Comparison of ENCODE assay signal across 8 cellular contexts in genomic region chr5:168269950-168270349, GRCh38. TPM values are rescaled to one million over a fixed set of nuclear protein-coding genes. Genes with fewer than 3 reads are reported as not detected.
DNase-seq lines count a peak whose midpoint lies in the region; ATAC-seq, FAIRE-seq and TF ChIP-seq lines count a peak whose summit lies in the region.

No MANE protein-coding gene starts in this region.

- H2BK5ac ChIP-seq in H1 (ENCODE audit: low read depth, low read length), result no peak overlapping the region
- peak overlapping the region; percentile 29 for H2BK5ac ChIP-seq in trophoblast cell (ENCODE audit: low read depth, low read length, poor library complexity)

- H4K12ac ChIP-seq in trophoblast cell (ENCODE audit: low read depth, low read length), result no peak overlapping the region

- H3K27ac ChIP-seq in H1 (ENCODE audit: low read depth, low read length) (no peak overlapping the region), trophoblast cell (ENCODE audit: low read depth, low read length) (peak overlapping the region; percentile 59)

- H4K5ac ChIP-seq in H1 (ENCODE audit: insufficient read length, low read depth, low read length), result no peak overlapping the region

- peak; percentile 62 for DNase-seq in NCI-H2171 (lab: John Stamatoyannopoulos, UW)
- no peak for DNase-seq in H1 (ENCODE audit: low read depth in 1 of 2, low spot score in 2 of 2)
- peak; percentile 12 to 30 for DNase-seq in trophoblast cell
- no peak for DNase-seq in activated naive CD8-positive, alpha-beta T cell treated with anti-CD3 and anti-CD28 coated beads, Interleukin-2, amount 50 U/mL, for 24 hours
- no peak for DNase-seq in HPDE6-E6E7 (ENCODE audit: extremely low spot score)
- DNase-seq in HuH-7 (ENCODE audit: low spot score), result no peak

- no peak overlapping the region for H2AK5ac ChIP-seq in H1 (ENCODE audit: low read depth, low read length)
- no peak overlapping the region for H2AK5ac ChIP-seq in trophoblast cell (ENCODE audit: low read length)

- no peak overlapping the region for H3K9ac ChIP-seq in H1 (replicated peaks in 1 of 4; ENCODE audit: extremely low read depth in 1 of 4, low read depth in 3 of 4, low read length in 3 of 4)
- H3K9ac ChIP-seq in trophoblast cell (ENCODE audit: low read length), result no peak overlapping the region

- TF ChIP-seq RAD21 in H1 (IDR thresholded peaks at IDR 0.05 in 1 of 2, conservative IDR thresholded peaks at IDR 0.05 in 1 of 2; ENCODE audit: low read depth in 2 of 2, low read length in 2 of 2), result no peak; a peak in 1 of 4 replicates

- no peak overlapping the region for H3K27ac Mint-ChIP-seq in activated naive CD8-positive, alpha-beta T cell treated with anti-CD3 and anti-CD28 coated beads, Interleukin-2, amount 50 U/mL, for 24 hours

- H4K91ac ChIP-seq in H1 (replicated peaks; ENCODE audit: insufficient read length, low read length), result no peak overlapping the region
- H4K91ac ChIP-seq in trophoblast cell (ENCODE audit: low read depth, low read length), result peak overlapping the region; percentile 59

- 59% methylated on average over 2 of the region's 2 CpGs; no CpG with 5 or more reads in 1 of the 2 experiments for WGBS in H1 (ENCODE audit: extremely low coverage in 1 of 2, insufficient coverage in 1 of 2, insufficient read length in 1 of 2, insufficient replicate concordance in 2 of 2, low coverage in 1 of 2, low lambda C conversion rate in 2 of 2, missing lambda C conversion rate in 1 of 2), 2 experiments
- WGBS in trophoblast cell (ENCODE audit: extremely low coverage, insufficient coverage, insufficient read length), result no CpG with 5 or more reads among the region's 2 CpGs

- peak overlapping the region; percentile 22; the same call in 1 of the 2 replicates for H2AFZ ChIP-seq in H1 (ENCODE audit: low read length)
- no peak overlapping the region for H2AFZ ChIP-seq in trophoblast cell (ENCODE audit: insufficient read depth, low read length, poor library complexity)

- H4K20me1 ChIP-seq in H1 (replicated peaks in 1 of 2; ENCODE audit: control insufficient read depth in 1 of 2, insufficient read depth in 2 of 2, low read length in 2 of 2), result no peaks in the 10 kb centered on the region

- H3K23me2 ChIP-seq in H1 (ENCODE audit: low read depth, low read length), result no peaks in the 10 kb centered on the region; the same call in 1 of the 2 replicates

- H4K8ac ChIP-seq in H1 (ENCODE audit: extremely low read depth, insufficient read depth, low read length), result no peak overlapping the region
- H4K8ac ChIP-seq in trophoblast cell (ENCODE audit: low read depth, low read length), result peak overlapping the region; percentile 77

- POLR2A ChIA-PET in H1 (lab: Charles Lee; ENCODE audit: partially characterized antibody), result interaction anchor here (1.7 kb wide), 1 partner anchor 217 kb away, joined by 5 read pairs; the partner anchor contains the start of gene RARS1

- H3K36me3 Mint-ChIP-seq in activated naive CD8-positive, alpha-beta T cell treated with anti-CD3 and anti-CD28 coated beads, Interleukin-2, amount 50 U/mL, for 24 hours (ENCODE audit: low read depth), result no peaks in the 10 kb centered on the region

- peaks cover 7% of the 10 kb centered on the region for H3K4me1 Mint-ChIP-seq in activated naive CD8-positive, alpha-beta T cell treated with anti-CD3 and anti-CD28 coated beads, Interleukin-2, amount 50 U/mL, for 24 hours

- H3K79me2 ChIP-seq in H1 (ENCODE audit: control insufficient read depth in 1 of 2, insufficient read depth in 2 of 2, low read length in 2 of 2) (no peaks in the 10 kb centered on the region), trophoblast cell (ENCODE audit: control insufficient read depth, insufficient read depth, low read length, poor library complexity) (no peaks in the 10 kb centered on the region)

- H2BK120ac ChIP-seq in H1 (replicated peaks; ENCODE audit: low read depth, low read length) (no peak overlapping the region), trophoblast cell (ENCODE audit: insufficient read depth, low read length, poor library complexity) (no peak overlapping the region)

- FAIRE-seq in H1 (lab: Jason Lieb, UNC), result peak; percentile 36

- H2BK20ac ChIP-seq in H1 (ENCODE audit: low read length), result no peak overlapping the region

- H2BK15ac ChIP-seq in H1 (ENCODE audit: low read length), result no peak overlapping the region

- TF ChIP-seq POLR2A in H1 (IDR thresholded peaks at IDR 0.05; ENCODE audit: control extremely low read depth in 1 of 2, low read depth in 2 of 2, low read length in 2 of 2), result no peak

- H3K79me1 ChIP-seq in H1 (ENCODE audit: low read depth, low read length) (no peaks in the 10 kb centered on the region), trophoblast cell (ENCODE audit: low read length) (peaks cover 7% of the 10 kb centered on the region)

- ATAC-seq in GM19438 (IDR thresholded peaks at IDR 0.05; ENCODE audit: low read depth, unreplicated experiment), result peak; percentile 50
- ATAC-seq in activated naive CD8-positive, alpha-beta T cell treated with anti-CD3 and anti-CD28 coated beads, Interleukin-2, amount 50 U/mL, for 24 hours, result no peak
- no peak for ATAC-seq in GM18517 (IDR thresholded peaks at IDR 0.05; ENCODE audit: unreplicated experiment)

- no peaks in the 10 kb centered on the region for H3K36me3 ChIP-seq in H1 (ENCODE audit: control insufficient read depth in 2 of 4, insufficient read depth in 4 of 4, low read length in 3 of 4)
- H3K36me3 ChIP-seq in trophoblast cell (ENCODE audit: control insufficient read depth in 1 of 2, insufficient read depth in 2 of 2, low read length in 2 of 2), result no peaks in the 10 kb centered on the region

- no peaks in the 10 kb centered on the region for H3K9me3 ChIP-seq in H1 (ENCODE audit: insufficient read depth in 2 of 2, low read depth in 1 of 2, low read length in 1 of 2)
- no peaks in the 10 kb centered on the region for H3K9me3 ChIP-seq in trophoblast cell (ENCODE audit: insufficient read depth, low read depth, low read length)

- TF ChIP-seq CTCF in H1 (IDR thresholded peaks at IDR 0.05; ENCODE audit: control extremely low read depth in 1 of 3, insufficient read depth in 1 of 3, low read depth in 1 of 3, low read length in 3 of 3), result no peak

- no peak overlapping the region for H3K4me3 ChIP-seq in H1 (ENCODE audit: extremely low read depth in 1 of 4, insufficient read depth in 2 of 4, low read depth in 3 of 4, low read length in 4 of 4)
- H3K4me3 ChIP-seq in trophoblast cell (ENCODE audit: low read depth, low read length), result no peak overlapping the region

- H3K14ac ChIP-seq in H1 (ENCODE audit: insufficient read length) (no peak overlapping the region), trophoblast cell (ENCODE audit: low read length) (no peak overlapping the region)

- H3K18ac ChIP-seq in H1 (ENCODE audit: extremely low read depth, low read length), result no peak overlapping the region
- peak overlapping the region; percentile 9 for H3K18ac ChIP-seq in trophoblast cell (ENCODE audit: low read length)

- no peak overlapping the region for H2BK12ac ChIP-seq in H1 (ENCODE audit: low read depth, low read length)
- H2BK12ac ChIP-seq in trophoblast cell (ENCODE audit: low read length), result peak overlapping the region; percentile 42

- CTCF ChIA-PET in H1 (lab: Charles Lee; ENCODE audit: partially characterized antibody), result interaction anchor here (0.7 to 3.4 kb wide), 39 partner anchors 10 to 262 kb away, joined by 3 to 38 read pairs (median 5); partner anchors contain the start of genes RARS1 and WWC1

- no peak overlapping the region for H3K56ac ChIP-seq in H1 (replicated peaks; ENCODE audit: insufficient read length, low read depth, low read length)

- H3K4me1 ChIP-seq in H1 (replicated peaks in 1 of 4; ENCODE audit: control insufficient read depth in 3 of 4, insufficient read depth in 4 of 4, low read length in 3 of 4) (peaks cover 0 to 9% (median under 1%) of the 10 kb centered on the region in 4 experiments; a peak in 3 of 7 replicates), trophoblast cell (ENCODE audit: control insufficient read depth in 1 of 2, insufficient read depth in 2 of 2, low read length in 2 of 2) (peaks cover 10 to 13% of the 10 kb centered on the region in 2 experiments)

- no peaks in the 10 kb centered on the region for H3K9me3 Mint-ChIP-seq in activated naive CD8-positive, alpha-beta T cell treated with anti-CD3 and anti-CD28 coated beads, Interleukin-2, amount 50 U/mL, for 24 hours

- no peak overlapping the region for H3K4me3 Mint-ChIP-seq in activated naive CD8-positive, alpha-beta T cell treated with anti-CD3 and anti-CD28 coated beads, Interleukin-2, amount 50 U/mL, for 24 hours

- no peak for TF ChIP-seq EP300 in H1 (IDR thresholded peaks at IDR 0.05; ENCODE audit: borderline replicate concordance in 1 of 2, low read depth in 2 of 2, low read length in 2 of 2)

- H3K23ac ChIP-seq in H1 (ENCODE audit: insufficient read length), result no peak overlapping the region
- no peak overlapping the region for H3K23ac ChIP-seq in trophoblast cell (ENCODE audit: low read length)

- H3K27me3 ChIP-seq in H1 (replicated peaks in 1 of 4; ENCODE audit: control insufficient read depth in 3 of 4, extremely low read depth in 1 of 4, insufficient read depth in 3 of 4, low read length in 3 of 4), result no peaks in the 10 kb centered on the region; a peak in 1 of 7 replicates
- no peaks in the 10 kb centered on the region for H3K27me3 ChIP-seq in trophoblast cell (ENCODE audit: insufficient read depth, low read length)

- H3K4ac ChIP-seq in H1 (replicated peaks; ENCODE audit: insufficient read length, low read depth, low read length), result no peak overlapping the region
- no peak overlapping the region for H3K4ac ChIP-seq in trophoblast cell (ENCODE audit: low read depth, low read length)

- peaks cover 23% of the 10 kb centered on the region for H3K27me3 Mint-ChIP-seq in activated naive CD8-positive, alpha-beta T cell treated with anti-CD3 and anti-CD28 coated beads, Interleukin-2, amount 50 U/mL, for 24 hours

- H3K4me2 ChIP-seq in H1 (ENCODE audit: insufficient read depth in 1 of 2, low read depth in 2 of 2, low read length in 2 of 2) (no peak overlapping the region), trophoblast cell (ENCODE audit: low read length) (no peak overlapping the region)

TF ChIP-seq in H1, 55 proteins besides CTCF, POLR2A, EP300 and RAD21 (continues in another document):
- TF ChIP-seq SIN3A (conservative IDR thresholded peaks at IDR 0.05 in 1 of 2, IDR thresholded peaks at IDR 0.05 in 1 of 2; ENCODE audit: low read depth in 1 of 2, low read length in 2 of 2) (no peak), SIRT6 (IDR thresholded peaks at IDR 0.05; ENCODE audit: low read length) (no peak), YY1 (IDR thresholded peaks at IDR 0.05; ENCODE audit: low read depth, low read length) (no peak), GTF2F1 (IDR thresholded peaks at IDR 0.05; ENCODE audit: borderline replicate concordance, low read depth, low read length) (no peak)

RNA-seq across cellular contexts. Expression of gene WWC1, which starts 21.5 kb away (rescaled TPM):
- 41.1 and 42.7 TPM in 2 replicates for total RNA-seq in H1 (2021; fragmentation: NEBNext Ultra II Directional; extraction: Animal tissue kit (Norgen Biotek cat#: 25700))
- 16.4 and 19.5 TPM in 2 replicates for polyA plus RNA-seq in H1 (2011; rRNA removed)
- polyA plus RNA-seq in H1 (2011; cell fraction: cytosol; rRNA removed), result 25.6 TPM
- 23.1 TPM for polyA plus RNA-seq in H1 (2011; cell fraction: nucleus; rRNA removed)
- 33.1 to 40.9 TPM (median 34.7 TPM) in 4 replicates for polyA plus RNA-seq in H1 (2012, experiment 1 of 2)
- polyA plus RNA-seq in H1 (2012, experiment 2 of 2), result 18.3 TPM
- polyA plus RNA-seq in H1 (2013, experiment 1 of 2), result 18.6 TPM
- polyA plus RNA-seq in H1 (2013, experiment 2 of 2), result 18.5 TPM
- 39.0 and 39.2 TPM in 2 replicates for polyA minus RNA-seq in H1 (2011; rRNA and poly(A)+ RNA removed)
- polyA minus RNA-seq in H1 (2011; cell fraction: cytosol; rRNA and poly(A)+ RNA removed), result 24.8 TPM
- polyA minus RNA-seq in H1 (2011; cell fraction: nucleus; rRNA and poly(A)+ RNA removed), result 24.5 TPM
- 48.1 and 48.6 TPM in 2 replicates for polyA plus RNA-seq in trophoblast cell (2013)

Comparison
In these comparisons a context has a peak if more than half of its experiments do, and no peak if none do; other contexts are left out.
1. DNase-seq: peak in NCI-H2171 (single experiment) and trophoblast cell (2 of 2); none in H1 (0 of 2), activated naive CD8-positive, alpha-beta T cell treated with anti-CD3 and anti-CD28 coated beads, Interleukin-2, amount 50 U/mL, for 24 hours (single experiment), HPDE6-E6E7 (single experiment) and HuH-7 (single experiment).